Comparison of ENCODE assay signal across 8 cellular contexts in genomic region chr18:64409511-64409910, GRCh38.
DNase-seq lines count a peak whose midpoint lies in the region; ATAC-seq and TF ChIP-seq lines count a peak whose summit lies in the region.

No MANE protein-coding gene starts in this region.

- TF ChIP-seq POLR2A in vagina (IDR thresholded peaks at IDR 0.05): no peak

- H3K36me3 ChIP-seq in vagina: no peaks in the 10 kb centered on the region

- no peaks in the 10 kb centered on the region for H3K27me3 Mint-ChIP-seq in mesothelial cell of epicardium (ENCODE audit: low read depth)

- intact Hi-C loops in vagina (cut with DNase I): no loop called here

- H3K27ac Mint-ChIP-seq in mesothelial cell of epicardium: no peak overlapping the region

- no peaks in the 10 kb centered on the region for H3K9me3 ChIP-seq in vagina

- no peak overlapping the region for H3K4me3 Mint-ChIP-seq in mesothelial cell of epicardium

- ATAC-seq in GM18498 (IDR thresholded peaks at IDR 0.05; ENCODE audit: unreplicated experiment) (peak; percentile 57), HG03159 (IDR thresholded peaks at IDR 0.05; ENCODE audit: unreplicated experiment) (peak; percentile 65), GM19467 (IDR thresholded peaks at IDR 0.05; ENCODE audit: unreplicated experiment) (no peak)

- no peak overlapping the region for H3K4me3 ChIP-seq in vagina

- no peaks in the 10 kb centered on the region for H3K27me3 ChIP-seq in vagina

- no peak overlapping the region for H3K27ac ChIP-seq in vagina

- peak; percentile 24 for DNase-seq in SKM-1 (lab: John Stamatoyannopoulos, UW; ENCODE audit: unreplicated experiment)
- no peak for DNase-seq in mesothelial cell of epicardium (ENCODE audit: low spot score in 2 of 2, unreplicated experiment in 2 of 2)
- no peak for DNase-seq in islet precursor cell
- DNase-seq in vagina (ENCODE audit: extremely low spot score in 2 of 2): no peak
- no peak for DNase-seq in NCI-H2029 (lab: John Stamatoyannopoulos, UW)

- TF ChIP-seq CTCF in mesothelial cell of epicardium (IDR thresholded peaks at IDR 0.05; ENCODE audit: unreplicated experiment): peak; percentile 50
- no peak for TF ChIP-seq CTCF in vagina (IDR thresholded peaks at IDR 0.05)

- H3K4me1 Mint-ChIP-seq in mesothelial cell of epicardium: no peaks in the 10 kb centered on the region

- H3K36me3 Mint-ChIP-seq in mesothelial cell of epicardium: no peaks in the 10 kb centered on the region

- no peaks in the 10 kb centered on the region for H3K4me1 ChIP-seq in vagina

- H3K9me3 Mint-ChIP-seq in mesothelial cell of epicardium: no peaks in the 10 kb centered on the region
